ENCODE assay signal across 1 cellular context in the genomic region with DNA sequence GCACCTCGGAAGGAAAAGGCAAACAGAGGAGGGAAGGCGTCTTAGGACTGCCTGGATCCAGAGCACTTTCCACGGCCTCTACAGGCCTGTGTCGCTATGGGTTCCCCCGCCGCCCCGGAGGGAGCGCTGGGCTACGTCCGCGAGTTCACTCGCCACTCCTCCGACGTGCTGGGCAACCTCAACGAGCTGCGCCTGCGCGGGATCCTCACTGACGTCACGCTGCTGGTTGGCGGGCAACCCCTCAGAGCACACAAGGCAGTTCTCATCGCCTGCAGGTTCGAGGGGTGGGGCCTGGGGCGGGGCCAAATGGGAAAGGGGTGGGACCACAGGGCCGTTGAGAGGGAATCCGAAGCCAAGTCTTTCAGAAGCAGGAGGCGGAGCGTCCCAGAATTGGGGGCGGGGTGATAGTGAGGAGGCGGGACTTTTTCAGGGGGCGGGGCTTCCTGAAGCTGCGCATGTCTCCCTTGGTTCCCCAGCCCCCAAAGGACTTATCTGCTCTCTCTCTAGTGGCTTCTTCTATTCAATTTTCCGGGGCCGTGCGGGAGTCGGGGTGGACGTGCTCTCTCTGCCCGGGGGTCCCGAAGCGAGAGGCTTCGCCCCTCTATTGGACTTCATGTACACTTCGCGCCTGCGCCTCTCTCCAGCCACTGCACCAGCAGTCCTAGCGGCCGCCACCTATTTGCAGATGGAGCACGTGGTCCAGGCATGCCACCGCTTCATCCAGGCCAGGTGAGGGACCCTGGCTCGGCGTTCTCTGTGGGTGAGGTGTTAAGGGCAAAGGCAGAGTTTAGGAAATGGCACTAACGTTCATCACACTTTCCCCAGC.
TF ChIP-seq lines count a peak whose summit lies in the region.

No MANE protein-coding gene starts in this region.

TF ChIP-seq in HepG2, 621 proteins besides CTCF, POLR2A, EP300 and RAD21:
- TF ChIP-seq, protein P1, sequence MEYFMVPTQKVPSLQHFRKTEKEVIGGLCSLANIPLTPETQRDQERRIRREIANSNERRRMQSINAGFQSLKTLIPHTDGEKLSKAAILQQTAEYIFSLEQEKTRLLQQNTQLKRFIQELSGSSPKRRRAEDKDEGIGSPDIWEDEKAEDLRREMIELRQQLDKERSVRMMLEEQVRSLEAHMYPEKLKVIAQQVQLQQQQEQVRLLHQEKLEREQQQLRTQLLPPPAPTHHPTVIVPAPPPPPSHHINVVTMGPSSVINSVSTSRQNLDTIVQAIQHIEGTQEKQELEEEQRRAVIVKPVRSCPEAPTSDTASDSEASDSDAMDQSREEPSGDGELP (IDR thresholded peaks at IDR 0.05; ENCODE audit: borderline replicate concordance, low read depth): no peak
- peak; percentile 61 for TF ChIP-seq CREB1 (IDR thresholded peaks at IDR 0.05)
- no peak for TF ChIP-seq CREB1 (CRISPR knock-in tag; IDR thresholded peaks at IDR 0.05)
- TF ChIP-seq ZNF572 (CRISPR knock-in tag; IDR thresholded peaks at IDR 0.05): no peak
- TF ChIP-seq, protein P2, sequence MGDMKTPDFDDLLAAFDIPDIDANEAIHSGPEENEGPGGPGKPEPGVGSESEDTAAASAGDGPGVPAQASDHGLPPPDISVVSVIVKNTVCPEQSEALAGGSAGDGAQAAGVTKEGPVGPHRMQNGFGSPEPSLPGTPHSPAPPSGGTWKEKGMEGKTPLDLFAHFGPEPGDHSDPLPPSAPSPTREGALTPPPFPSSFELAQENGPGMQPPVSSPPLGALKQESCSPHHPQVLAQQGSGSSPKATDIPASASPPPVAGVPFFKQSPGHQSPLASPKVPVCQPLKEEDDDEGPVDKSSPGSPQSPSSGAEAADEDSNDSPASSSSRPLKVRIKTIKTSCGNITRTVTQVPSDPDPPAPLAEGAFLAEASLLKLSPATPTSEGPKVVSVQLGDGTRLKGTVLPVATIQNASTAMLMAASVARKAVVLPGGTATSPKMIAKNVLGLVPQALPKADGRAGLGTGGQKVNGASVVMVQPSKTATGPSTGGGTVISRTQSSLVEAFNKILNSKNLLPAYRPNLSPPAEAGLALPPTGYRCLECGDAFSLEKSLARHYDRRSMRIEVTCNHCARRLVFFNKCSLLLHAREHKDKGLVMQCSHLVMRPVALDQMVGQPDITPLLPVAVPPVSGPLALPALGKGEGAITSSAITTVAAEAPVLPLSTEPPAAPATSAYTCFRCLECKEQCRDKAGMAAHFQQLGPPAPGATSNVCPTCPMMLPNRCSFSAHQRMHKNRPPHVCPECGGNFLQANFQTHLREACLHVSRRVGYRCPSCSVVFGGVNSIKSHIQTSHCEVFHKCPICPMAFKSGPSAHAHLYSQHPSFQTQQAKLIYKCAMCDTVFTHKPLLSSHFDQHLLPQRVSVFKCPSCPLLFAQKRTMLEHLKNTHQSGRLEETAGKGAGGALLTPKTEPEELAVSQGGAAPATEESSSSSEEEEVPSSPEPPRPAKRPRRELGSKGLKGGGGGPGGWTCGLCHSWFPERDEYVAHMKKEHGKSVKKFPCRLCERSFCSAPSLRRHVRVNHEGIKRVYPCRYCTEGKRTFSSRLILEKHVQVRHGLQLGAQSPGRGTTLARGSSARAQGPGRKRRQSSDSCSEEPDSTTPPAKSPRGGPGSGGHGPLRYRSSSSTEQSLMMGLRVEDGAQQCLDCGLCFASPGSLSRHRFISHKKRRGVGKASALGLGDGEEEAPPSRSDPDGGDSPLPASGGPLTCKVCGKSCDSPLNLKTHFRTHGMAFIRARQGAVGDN (CRISPR knock-in tag; IDR thresholded peaks at IDR 0.05): peak; percentile 58
- TF ChIP-seq, protein P3, sequence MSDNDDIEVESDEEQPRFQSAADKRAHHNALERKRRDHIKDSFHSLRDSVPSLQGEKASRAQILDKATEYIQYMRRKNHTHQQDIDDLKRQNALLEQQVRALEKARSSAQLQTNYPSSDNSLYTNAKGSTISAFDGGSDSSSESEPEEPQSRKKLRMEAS (IDR thresholded peaks at IDR 0.05): peak; percentile 66
- TF ChIP-seq ZNF605 (CRISPR knock-in tag; IDR thresholded peaks at IDR 0.05): no peak
- TF ChIP-seq MYC (CRISPR knock-in tag; IDR thresholded peaks at IDR 0.05; ENCODE audit: borderline replicate concordance): 0 out of 2 replicates have a peak, but pooled peaks have one; percentile 40
